In the genomic region with DNA sequence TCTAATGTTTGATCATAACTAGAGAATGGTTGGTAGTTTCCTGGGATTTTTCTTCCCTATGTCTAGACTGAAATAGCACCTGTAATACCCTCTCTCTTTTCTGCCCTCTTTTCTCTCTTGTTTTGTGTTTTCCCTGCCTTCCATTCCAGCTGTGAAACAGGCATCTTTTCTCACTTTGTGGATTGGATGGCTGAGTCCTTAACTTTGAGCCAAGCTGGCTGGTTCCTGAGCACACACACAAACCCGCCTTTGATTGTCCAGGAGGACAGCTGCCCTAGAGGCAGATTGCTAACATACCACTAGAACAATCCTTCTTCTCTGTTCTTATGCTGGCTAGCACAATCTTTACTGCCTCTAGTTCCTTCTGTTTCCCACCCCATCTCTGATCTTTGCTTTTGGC, we compare ENCODE assay signal across 11 cellular contexts. TPM values are rescaled to one million over a fixed set of nuclear protein-coding genes. Genes with fewer than 3 reads are reported as not detected.
DNase-seq lines count a peak whose midpoint lies in the region; ATAC-seq and TF ChIP-seq lines count a peak whose summit lies in the region.
"Had no signal": no experiment of that assay in that cellular context is flagged by ENCODE, and none has a peak within 500 bp of the region (broad histone marks: within the 10 kb centered on the region; RNA-seq: fewer than 3 reads in every experiment).

No MANE protein-coding gene starts in this region.

- H3K36me3 ChIP-seq in BJ (ENCODE audit: control insufficient read depth, insufficient read depth, low read length) = 0 out of 2 replicates have a peak, but pooled peaks cover 1% of the 10 kb centered on the region
- H3K36me3 ChIP-seq in osteoblast (ENCODE audit: insufficient read depth, low read length) = no peaks in the 10 kb centered on the region

- H3K4me1 Mint-ChIP-seq in WTC11 = peaks cover 87% of the 10 kb centered on the region

- H3K27ac ChIP-seq in osteoblast (ENCODE audit: low read depth, low read length) = peak overlapping the region; percentile 96
- H3K27ac ChIP-seq: KMS-11 had no signal

- H3K36me3 Mint-ChIP-seq in WTC11 = no peaks in the 10 kb centered on the region; the same call in 1 of the 2 replicates

- H3K9me3 Mint-ChIP-seq in WTC11 = no peaks in the 10 kb centered on the region

- CTCF ChIA-PET in BJ (lab: Yijun Ruan, JAX) = interaction anchor here (0.9 to 3.3 kb wide), 3 partner anchors 14 to 28 kb away, joined by 4 to 12 read pairs (median 5); a partner anchor contains a TSS
- CTCF ChIA-PET in WTC11 (lab: Charles Lee) = interaction anchor here (0.9 to 4.7 kb wide), 11 partner anchors 9 to 745 kb away, joined by 3 to 61 read pairs (median 5); a partner anchor contains a TSS

- H4K20me1 ChIP-seq in osteoblast (ENCODE audit: insufficient read depth, low read length) = peaks cover 42% of the 10 kb centered on the region

- DNase-seq in BJ (ENCODE audit: low read depth) (no peak), WTC11 (ENCODE audit: low spot score) (peak; percentile 31), head of caudate nucleus (peak in 32 of 42 donors; percentile 29 to 82 (median 58)), osteoblast (ENCODE audit: insufficient read length, low spot score, missing footprints) (no peak), T-helper 1 cell (no peak), OCI-M2 (lab: John Stamatoyannopoulos, UW; ENCODE audit: unreplicated experiment) (no peak), NCI-H1417 treated with DMSO at 0.1 percent for 48 hours (lab: John Stamatoyannopoulos, UW) (no peak)
- DNase-seq: GDM1; stimulated activated CD4-positive, alpha-beta T cell treated with anti-CD3 and anti-CD28 coated beads, Interleukin-2, amount 100 ng/mL, for 24 hours had no signal

- no peaks in the 10 kb centered on the region for H3K27me3 Mint-ChIP-seq in WTC11 (ENCODE audit: low read depth)

- ATAC-seq in WTC11 (peak; percentile 43), HG03196 (IDR thresholded peaks at IDR 0.05; ENCODE audit: unreplicated experiment) (no peak)

- peak overlapping the region; percentile 77 for H3K4me2 ChIP-seq in osteoblast (ENCODE audit: insufficient read depth, low read length)
- H3K4me2 ChIP-seq: KMS-11 had no signal

- H3K4me3 ChIP-seq in BJ (ENCODE audit: low read depth, low read length) (no peak overlapping the region), osteoblast (ENCODE audit: insufficient read depth, low read length) (no peak overlapping the region)

- no peaks in the 10 kb centered on the region for H3K9me3 ChIP-seq in osteoblast (ENCODE audit: low read depth, low read length)

- H3K27ac Mint-ChIP-seq in WTC11 = peak overlapping the region; percentile 99

- POLR2A ChIA-PET in BJ (lab: Charles Lee) (interaction anchor here (1.4 kb wide), 1 partner anchor 38 kb away, joined by 6 read pairs; a partner anchor contains a TSS), WTC11 (lab: Charles Lee) (interaction anchor here (1.1 to 9.0 kb wide), 10 partner anchors 8 to 281 kb away, joined by 3 to 188 read pairs (median 7); a partner anchor contains a TSS)

- H3K4me3 Mint-ChIP-seq in WTC11 = peak overlapping the region; percentile 51

- TF ChIP-seq CTCF in BJ (IDR thresholded peaks at IDR 0.05; ENCODE audit: insufficient read depth, low read depth, low read length) (peak; percentile 32; the same call in 1 of the 2 replicates), WTC11 (IDR thresholded peaks at IDR 0.05) (no peak), osteoblast (IDR thresholded peaks at IDR 0.05; ENCODE audit: extremely low read depth, low read depth, low read length) (no peak)

- peaks cover 94% of the 10 kb centered on the region for H3K79me2 ChIP-seq in osteoblast (ENCODE audit: insufficient read depth, low read length)

- intact Hi-C loops in head of caudate nucleus (cut with DNase I) = no loop called here

- H2AFZ ChIP-seq in osteoblast (ENCODE audit: low read length) = no peak overlapping the region

- H3K27me3 ChIP-seq in BJ (ENCODE audit: control insufficient read depth, insufficient read depth, low read length) (no peaks in the 10 kb centered on the region), osteoblast (ENCODE audit: insufficient read depth, low read length) (no peaks in the 10 kb centered on the region)

- peaks cover 47% of the 10 kb centered on the region for H3K4me1 ChIP-seq in osteoblast (ENCODE audit: insufficient read depth, low read length)

TF ChIP-seq in WTC11, 78 proteins besides CTCF, POLR2A, EP300 and RAD21:
- no peak for TF ChIP-seq ZNF263 (CRISPR knock-in tag; IDR thresholded peaks at IDR 0.05; ENCODE audit: low read depth)
- no peak for TF ChIP-seq RELA (CRISPR knock-in tag; IDR thresholded peaks at IDR 0.05; ENCODE audit: borderline replicate concordance)
- TF ChIP-seq, protein P1, sequence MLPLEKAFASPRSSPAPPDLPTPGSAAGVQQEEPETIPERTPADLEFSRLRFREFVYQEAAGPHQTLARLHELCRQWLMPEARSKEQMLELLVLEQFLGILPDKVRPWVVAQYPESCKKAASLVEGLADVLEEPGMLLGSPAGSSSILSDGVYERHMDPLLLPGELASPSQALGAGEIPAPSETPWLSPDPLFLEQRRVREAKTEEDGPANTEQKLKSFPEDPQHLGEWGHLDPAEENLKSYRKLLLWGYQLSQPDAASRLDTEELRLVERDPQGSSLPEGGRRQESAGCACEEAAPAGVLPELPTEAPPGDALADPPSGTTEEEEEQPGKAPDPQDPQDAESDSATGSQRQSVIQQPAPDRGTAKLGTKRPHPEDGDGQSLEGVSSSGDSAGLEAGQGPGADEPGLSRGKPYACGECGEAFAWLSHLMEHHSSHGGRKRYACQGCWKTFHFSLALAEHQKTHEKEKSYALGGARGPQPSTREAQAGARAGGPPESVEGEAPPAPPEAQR (CRISPR knock-in tag; IDR thresholded peaks at IDR 0.05) = no peak
- TF ChIP-seq IRF2 (CRISPR knock-in tag; IDR thresholded peaks at IDR 0.05; ENCODE audit: borderline replicate concordance, low read depth) = no peak
- no peak for TF ChIP-seq TP53 (CRISPR knock-in tag; IDR thresholded peaks at IDR 0.05)
- TF ChIP-seq, protein P2, sequence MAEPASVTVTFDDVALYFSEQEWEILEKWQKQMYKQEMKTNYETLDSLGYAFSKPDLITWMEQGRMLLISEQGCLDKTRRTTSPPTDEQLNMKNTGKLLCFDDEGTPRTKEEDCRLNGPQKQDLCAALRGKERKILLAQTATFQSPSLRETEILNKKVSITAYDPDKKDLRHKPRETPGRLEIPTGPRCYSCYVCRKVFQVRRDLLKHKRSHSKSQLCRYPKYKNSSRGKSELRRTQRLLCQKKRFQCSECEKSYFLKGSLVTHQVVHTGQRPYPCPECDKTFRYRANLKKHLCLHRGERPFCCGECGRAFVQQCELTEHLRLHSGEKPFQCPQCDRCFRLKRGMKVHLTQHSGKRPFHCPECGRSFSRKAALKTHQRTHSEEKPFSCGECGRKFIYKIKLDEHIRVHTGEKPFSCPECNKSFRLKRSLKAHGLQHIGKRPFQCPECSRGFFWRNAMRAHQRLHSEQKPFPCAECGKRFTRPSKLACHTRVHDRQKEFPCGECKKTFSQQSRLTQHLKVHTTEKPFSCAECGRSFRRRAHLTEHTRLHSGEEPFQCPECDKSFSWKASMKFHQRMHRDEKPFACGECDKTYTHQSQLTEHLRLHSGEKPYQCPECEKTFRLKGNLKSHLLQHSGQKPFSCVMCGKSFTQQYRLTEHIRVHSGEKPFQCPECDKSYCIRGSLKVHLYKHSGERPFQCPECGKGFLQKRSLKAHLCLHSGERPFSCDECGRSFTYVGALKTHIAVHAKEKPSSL (CRISPR knock-in tag; conservative IDR thresholded peaks at IDR 0.05) = no peak
- TF ChIP-seq, protein P3, sequence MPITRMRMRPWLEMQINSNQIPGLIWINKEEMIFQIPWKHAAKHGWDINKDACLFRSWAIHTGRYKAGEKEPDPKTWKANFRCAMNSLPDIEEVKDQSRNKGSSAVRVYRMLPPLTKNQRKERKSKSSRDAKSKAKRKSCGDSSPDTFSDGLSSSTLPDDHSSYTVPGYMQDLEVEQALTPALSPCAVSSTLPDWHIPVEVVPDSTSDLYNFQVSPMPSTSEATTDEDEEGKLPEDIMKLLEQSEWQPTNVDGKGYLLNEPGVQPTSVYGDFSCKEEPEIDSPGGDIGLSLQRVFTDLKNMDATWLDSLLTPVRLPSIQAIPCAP (CRISPR knock-in tag; IDR thresholded peaks at IDR 0.05) = no peak
- no peak for TF ChIP-seq GTF2I (CRISPR knock-in tag; conservative IDR thresholded peaks at IDR 0.05)
- TF ChIP-seq TCF7 (CRISPR knock-in tag; IDR thresholded peaks at IDR 0.05; ENCODE audit: low read depth) = no peak
- TF ChIP-seq ZNF317 (CRISPR knock-in tag; IDR thresholded peaks at IDR 0.05; ENCODE audit: borderline replicate concordance, low read depth) = no peak
- TF ChIP-seq, protein P4, sequence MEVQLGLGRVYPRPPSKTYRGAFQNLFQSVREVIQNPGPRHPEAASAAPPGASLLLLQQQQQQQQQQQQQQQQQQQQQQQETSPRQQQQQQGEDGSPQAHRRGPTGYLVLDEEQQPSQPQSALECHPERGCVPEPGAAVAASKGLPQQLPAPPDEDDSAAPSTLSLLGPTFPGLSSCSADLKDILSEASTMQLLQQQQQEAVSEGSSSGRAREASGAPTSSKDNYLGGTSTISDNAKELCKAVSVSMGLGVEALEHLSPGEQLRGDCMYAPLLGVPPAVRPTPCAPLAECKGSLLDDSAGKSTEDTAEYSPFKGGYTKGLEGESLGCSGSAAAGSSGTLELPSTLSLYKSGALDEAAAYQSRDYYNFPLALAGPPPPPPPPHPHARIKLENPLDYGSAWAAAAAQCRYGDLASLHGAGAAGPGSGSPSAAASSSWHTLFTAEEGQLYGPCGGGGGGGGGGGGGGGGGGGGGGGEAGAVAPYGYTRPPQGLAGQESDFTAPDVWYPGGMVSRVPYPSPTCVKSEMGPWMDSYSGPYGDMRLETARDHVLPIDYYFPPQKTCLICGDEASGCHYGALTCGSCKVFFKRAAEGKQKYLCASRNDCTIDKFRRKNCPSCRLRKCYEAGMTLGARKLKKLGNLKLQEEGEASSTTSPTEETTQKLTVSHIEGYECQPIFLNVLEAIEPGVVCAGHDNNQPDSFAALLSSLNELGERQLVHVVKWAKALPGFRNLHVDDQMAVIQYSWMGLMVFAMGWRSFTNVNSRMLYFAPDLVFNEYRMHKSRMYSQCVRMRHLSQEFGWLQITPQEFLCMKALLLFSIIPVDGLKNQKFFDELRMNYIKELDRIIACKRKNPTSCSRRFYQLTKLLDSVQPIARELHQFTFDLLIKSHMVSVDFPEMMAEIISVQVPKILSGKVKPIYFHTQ (CRISPR knock-in tag; IDR thresholded peaks at IDR 0.05) = no peak
TF ChIP-seq in WTC11: peak in this region for 0.

RNA-seq across cellular contexts. Expression of a gene that starts 17.7 kb away (rescaled TPM):
- polyA plus RNA-seq in BJ (2011; rRNA removed) = 145 and 286 TPM in 2 replicates
- 342 and 481 TPM in 2 replicates for polyA minus RNA-seq in BJ (2011; rRNA and poly(A)+ RNA removed)
- 164 to 165 TPM (median 164 TPM) in 3 replicates for total RNA-seq in WTC11 (2021)
- 126 and 140 TPM in 2 replicates for total RNA-seq in osteoblast

RNA-seq across cellular contexts. Expression of a gene that starts 27.7 kb away (rescaled TPM):
- not detected in 2 replicates for polyA plus RNA-seq in BJ (2011; rRNA removed)
- not detected in 2 replicates for polyA minus RNA-seq in BJ (2011; rRNA and poly(A)+ RNA removed)
- total RNA-seq in WTC11 (2021) (0.09 to 0.14 TPM in 2 of 3 replicates, not detected in the other), osteoblast (not detected in 2 replicates)

RNA-seq across cellular contexts. Expression of a gene that starts 38.0 kb away (rescaled TPM):
- 50.7 and 68.3 TPM in 2 replicates for polyA plus RNA-seq in BJ (2011; rRNA removed)
- polyA minus RNA-seq in BJ (2011; rRNA and poly(A)+ RNA removed) = 7.5 and 10.4 TPM in 2 replicates
- total RNA-seq in WTC11 (2021) (251 to 266 TPM (median 259 TPM) in 3 replicates), osteoblast (58.9 and 68.8 TPM in 2 replicates)

Comparison
In these comparisons a context has a peak if more than half of its experiments do, and no peak if none do; other contexts are left out.
1. DNase-seq: peak in WTC11 (single experiment) and head of caudate nucleus (32 of 42); none in BJ (single experiment), osteoblast (single experiment), T-helper 1 cell (0 of 5), OCI-M2 (single experiment) and NCI-H1417 treated with DMSO at 0.1 percent for 48 hours (single experiment).